ENCODE assay signal across 7 cellular contexts in the genomic region with DNA sequence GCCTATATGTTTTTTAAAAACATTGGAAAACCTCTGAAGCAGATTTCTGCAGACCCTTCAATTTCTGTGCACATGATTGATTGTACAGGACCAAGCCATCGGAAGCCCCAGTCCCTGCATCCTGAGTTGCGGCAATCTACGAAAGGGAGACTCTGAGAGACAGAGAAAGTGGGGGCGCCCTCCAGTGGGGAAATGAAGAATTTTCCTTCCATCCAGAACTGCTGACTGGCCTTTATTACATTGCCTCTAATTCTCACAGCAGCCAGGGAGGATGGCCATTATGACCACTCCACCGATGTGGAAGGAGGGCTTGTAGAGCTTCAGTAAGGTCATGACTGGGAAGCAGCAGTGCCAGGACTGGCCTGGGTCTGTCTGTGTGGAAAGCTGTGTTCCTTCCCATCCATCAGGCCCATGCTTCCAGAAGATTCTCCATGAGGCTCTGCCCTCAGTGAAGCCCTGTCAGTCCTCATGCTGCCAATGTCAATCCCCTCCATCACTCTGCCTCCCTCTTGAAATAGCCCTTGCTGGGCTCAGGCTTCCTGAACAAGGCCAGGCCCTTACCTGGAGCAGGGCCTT. TPM values are rescaled to one million over a fixed set of nuclear protein-coding genes. Genes with fewer than 3 reads are reported as not detected.
A peak's percentile ranks its signal among the peaks of the same experiment; 100 is the strongest.
DNase-seq lines count a peak whose midpoint lies in the region; ATAC-seq and TF ChIP-seq lines count a peak whose summit lies in the region.

No MANE protein-coding gene starts in this region.

- no peaks in the 10 kb centered on the region for H3K79me2 ChIP-seq in parathyroid adenoma

- H3K27me3 ChIP-seq in IMR-90 (ENCODE audit: control insufficient read depth, insufficient read depth, low read length) (peaks cover 32% of the 10 kb centered on the region), foreskin keratinocyte (peaks cover 48% of the 10 kb centered on the region), parathyroid adenoma (ENCODE audit: control insufficient read depth, insufficient read depth, low read length) (no peaks in the 10 kb centered on the region)

- H2AFZ ChIP-seq in IMR-90 (replicated peaks; ENCODE audit: low read length, poor library complexity) (no peak overlapping the region), parathyroid adenoma (no peak overlapping the region)

- no peak overlapping the region for H4K8ac ChIP-seq in IMR-90 (ENCODE audit: low read depth in 2 of 2, low read length in 2 of 2)

- dilution Hi-C loops in IMR-90 (cut with HindIII; ENCODE audit: low sequenced_read_pairs, unreplicated experiment): no loop called here

- no peak overlapping the region for H4K5ac ChIP-seq in IMR-90 (ENCODE audit: low read depth, low read length)

- no peak overlapping the region for H4K91ac ChIP-seq in IMR-90 (ENCODE audit: insufficient read depth, low read depth, low read length)

- H3K9me3 Mint-ChIP-seq in activated T-helper 17 cell treated with anti-CD3 and anti-CD28 coated beads, Interleukin-2, amount 50 U/mL, for 72 hours: no peaks in the 10 kb centered on the region

- peak; percentile 73 for TF ChIP-seq RAD21 in IMR-90 (IDR thresholded peaks at IDR 0.05; ENCODE audit: low read length)

- in situ Hi-C loops in IMR-90 (cut with MboI; ENCODE audit: low sequenced_read_pairs): no loop called here

- CTCF ChIA-PET in IMR-90 (lab: Yijun Ruan, JAX): interaction anchor here (0.9 kb wide), 1 partner anchor 18 kb away, joined by 3 read pairs; no protein-coding TSS in a partner anchor

- H3K4me2 ChIP-seq in IMR-90 (ENCODE audit: low read depth, low read length) (no peak overlapping the region), parathyroid adenoma (ENCODE audit: low read length) (no peak overlapping the region)

- H3K27ac Mint-ChIP-seq in activated T-helper 17 cell treated with anti-CD3 and anti-CD28 coated beads, Interleukin-2, amount 50 U/mL, for 72 hours: no peak overlapping the region

- H3K4me1 ChIP-seq in IMR-90 (ENCODE audit: control insufficient read depth, insufficient read depth, low read length): no peaks in the 10 kb centered on the region
- H3K4me1 ChIP-seq in foreskin keratinocyte: no peaks in the 10 kb centered on the region
- H3K4me1 ChIP-seq in parathyroid adenoma: no peaks in the 10 kb centered on the region

- no peaks in the 10 kb centered on the region for H3K36me3 Mint-ChIP-seq in activated T-helper 17 cell treated with anti-CD3 and anti-CD28 coated beads, Interleukin-2, amount 50 U/mL, for 72 hours (ENCODE audit: low read depth)

- H3K4ac ChIP-seq in IMR-90 (ENCODE audit: low read depth, low read length): no peak overlapping the region

- BruUV-seq in IMR-90 (replicated peaks; lab: Mats Ljungman, UMichigan): no TSS peak

- no peak for TF ChIP-seq POLR2A in IMR-90 (IDR thresholded peaks at IDR 0.05; ENCODE audit: low read depth, low read length)

- ATAC-seq in IMR-90 (ENCODE audit: low read depth): peak; percentile 91
- peak; percentile 84 for ATAC-seq in activated T-helper 17 cell treated with anti-CD3 and anti-CD28 coated beads, Interleukin-2, amount 50 U/mL, for 72 hours (replicated peaks)
- peak; percentile 62 for ATAC-seq in foreskin keratinocyte
- no peak for ATAC-seq in GM19397 (IDR thresholded peaks at IDR 0.05; ENCODE audit: unreplicated experiment)

- H3K4me3 ChIP-seq in IMR-90 (ENCODE audit: insufficient read depth, low read depth, low read length): no peak overlapping the region
- H3K4me3 ChIP-seq in parathyroid adenoma (ENCODE audit: low read depth, low read length): no peak overlapping the region

- whole genome bisulfite sequencing in IMR-90 (ENCODE audit: extremely low coverage in 2 of 2, insufficient read length in 1 of 2), 2 experiments: no CpG with 5 or more reads among the region's 5 CpGs

- no peak overlapping the region for H3K18ac ChIP-seq in IMR-90 (ENCODE audit: low read depth, low read length)

- H3K36me3 ChIP-seq in IMR-90 (ENCODE audit: control insufficient read depth, insufficient read depth, low read length) (no peaks in the 10 kb centered on the region), parathyroid adenoma (ENCODE audit: control insufficient read depth, insufficient read depth, low read length) (no peaks in the 10 kb centered on the region)

- no peak overlapping the region for H2BK5ac ChIP-seq in IMR-90 (ENCODE audit: low read depth, low read length, poor library complexity, severe bottlenecking)

- H3K14ac ChIP-seq in IMR-90 (replicated peaks; ENCODE audit: low read depth, low read length): no peak overlapping the region

- POLR2A ChIA-PET in IMR-90 (lab: Charles Lee; ENCODE audit: unreplicated experiment): no interaction called here

- intact Hi-C loops in IMR-90 (cut with micrococcal nuclease): loop anchor here (1.0 kb wide), 1 partner anchor 192 kb away; the partner anchor contains the start of gene NHEJ1

- no peak overlapping the region for H2AK9ac ChIP-seq in IMR-90 (replicated peaks; ENCODE audit: low read depth, low read length, poor library complexity)

- H3K9me3 ChIP-seq in IMR-90 (ENCODE audit: control insufficient read depth, insufficient read depth, low read length): no peaks in the 10 kb centered on the region
- no peaks in the 10 kb centered on the region for H3K9me3 ChIP-seq in parathyroid adenoma (ENCODE audit: control insufficient read depth, low read length)

- H4K20me1 ChIP-seq in IMR-90 (ENCODE audit: insufficient read depth, low read length): no peaks in the 10 kb centered on the region

- no peak overlapping the region for H3K56ac ChIP-seq in IMR-90 (ENCODE audit: extremely low read depth, insufficient read depth, low read length)

- DNase-seq in IMR-90 (peak; percentile 53), RPMI7951 (ENCODE audit: low read depth) (peak; percentile 67), foreskin keratinocyte (peak in 1 of 2 donors; percentile 29)

- TF ChIP-seq CTCF in GM12872 (IDR thresholded peaks at IDR 0.05; ENCODE audit: insufficient read depth, low read depth, low read length) (peak; percentile 76), IMR-90 (conservative IDR thresholded peaks at IDR 0.05; ENCODE audit: low read depth, low read length) (peak; percentile 72), foreskin keratinocyte (conservative IDR thresholded peaks at IDR 0.05) (peak; percentile 81), parathyroid adenoma (IDR thresholded peaks at IDR 0.05) (peak; percentile 80)

- no peaks in the 10 kb centered on the region for H3K4me1 Mint-ChIP-seq in activated T-helper 17 cell treated with anti-CD3 and anti-CD28 coated beads, Interleukin-2, amount 50 U/mL, for 72 hours

- H3K4me3 Mint-ChIP-seq in activated T-helper 17 cell treated with anti-CD3 and anti-CD28 coated beads, Interleukin-2, amount 50 U/mL, for 72 hours: no peak overlapping the region

- no peak overlapping the region for H3K9ac ChIP-seq in IMR-90 (ENCODE audit: low read depth, low read length)
- no peak overlapping the region for H3K9ac ChIP-seq in parathyroid adenoma

- H3K27me3 Mint-ChIP-seq in activated T-helper 17 cell treated with anti-CD3 and anti-CD28 coated beads, Interleukin-2, amount 50 U/mL, for 72 hours: peaks cover 38% of the 10 kb centered on the region

- H2BK15ac ChIP-seq in IMR-90 (ENCODE audit: low read depth, low read length): no peak overlapping the region

- no peak overlapping the region for H3K23ac ChIP-seq in IMR-90 (ENCODE audit: low read depth, low read length)

- no peak overlapping the region for H2BK120ac ChIP-seq in IMR-90 (ENCODE audit: low read depth, low read length)

- H3K79me1 ChIP-seq in IMR-90 (ENCODE audit: low read depth in 1 of 2, low read length in 2 of 2): no peaks in the 10 kb centered on the region

- peak overlapping the region; percentile 38; the same call in 1 of the 2 replicates for H2AK5ac ChIP-seq in IMR-90 (ENCODE audit: low read depth, low read length)

- H3K27ac ChIP-seq in IMR-90 (ENCODE audit: insufficient read depth, low read length): no peak overlapping the region
- H3K27ac ChIP-seq in foreskin keratinocyte: no peak overlapping the region
- no peak overlapping the region for H3K27ac ChIP-seq in parathyroid adenoma

- H3K9me1 ChIP-seq in IMR-90 (ENCODE audit: insufficient read depth, low read length): no peaks in the 10 kb centered on the region; the same call in 1 of the 2 replicates

- no peak overlapping the region for H2BK20ac ChIP-seq in IMR-90 (ENCODE audit: low read depth, low read length)

TF ChIP-seq in IMR-90, 13 proteins besides CTCF, POLR2A, EP300 and RAD21 (continues in another document):
- TF ChIP-seq CEBPB (IDR thresholded peaks at IDR 0.05; ENCODE audit: low read depth, low read length) (peak; percentile 48; the same call in 1 of the 2 replicates), SMC3 (IDR thresholded peaks at IDR 0.05; ENCODE audit: low read depth, low read length) (peak; percentile 82), NFE2L2 (IDR thresholded peaks at IDR 0.05; ENCODE audit: low read depth, low read length) (peak; percentile 17; the same call in 1 of the 2 replicates), BHLHE40 (IDR thresholded peaks at IDR 0.05; ENCODE audit: low read depth, low read length) (no peak), MAZ (IDR thresholded peaks at IDR 0.05; ENCODE audit: borderline replicate concordance, low read depth, low read length) (no peak)

RNA-seq across cellular contexts. Expression of gene RESP18, which starts 20.0 kb away (rescaled TPM):
- total RNA-seq in IMR-90 (2012; rRNA removed) (not detected in 2 replicates), foreskin keratinocyte (not detected in 2 replicates)
- polyA plus RNA-seq in IMR-90 (2012; rRNA removed) (not detected in 2 replicates), foreskin keratinocyte (not detected in 2 replicates)
- not detected in 2 replicates for polyA plus RNA-seq in IMR-90 (2012; cell fraction: cytosol; rRNA removed)
- polyA plus RNA-seq in IMR-90 (2012; cell fraction: nucleus; rRNA removed; ENCODE audit: low replicate concordance): not detected in 2 replicates
- not detected in 2 replicates for total RNA-seq in RPMI7951 (2014; rRNA removed; shearing (Covaris generic))
- total RNA-seq in activated T-helper 17 cell treated with anti-CD3 and anti-CD28 coated beads, Interleukin-2, amount 50 U/mL, for 72 hours: not detected

RNA-seq across cellular contexts. Expression of gene DNPEP, which starts 35.2 kb away (rescaled TPM):
- total RNA-seq in IMR-90 (2012; rRNA removed): 74.7 and 89.4 TPM in 2 replicates
- 74.2 and 75.1 TPM in 2 replicates for polyA plus RNA-seq in IMR-90 (2012; rRNA removed)
- polyA plus RNA-seq in IMR-90 (2012; cell fraction: cytosol; rRNA removed): 40.9 and 81.3 TPM in 2 replicates
- 134 and 230 TPM in 2 replicates for polyA plus RNA-seq in IMR-90 (2012; cell fraction: nucleus; rRNA removed; ENCODE audit: low replicate concordance)
- total RNA-seq in RPMI7951 (2014; rRNA removed; shearing (Covaris generic)): 80.4 and 101 TPM in 2 replicates
- 10 to 100 TPM; 80.9 to 99.6 TPM for total RNA-seq in activated T-helper 17 cell treated with anti-CD3 and anti-CD28 coated beads, Interleukin-2, amount 50 U/mL, for 72 hours
- total RNA-seq in foreskin keratinocyte: 59.9 and 64.0 TPM in 2 replicates
- 55.2 and 59.0 TPM in 2 replicates for polyA plus RNA-seq in foreskin keratinocyte

RNA-seq across cellular contexts. Expression of gene PTPRN, which starts 43.3 kb away (rescaled TPM):
- 4.4 and 5.2 TPM in 2 replicates for total RNA-seq in IMR-90 (2012; rRNA removed)
- polyA plus RNA-seq in IMR-90 (2012; rRNA removed): 21.4 and 22.0 TPM in 2 replicates
- 16.3 and 28.2 TPM in 2 replicates for polyA plus RNA-seq in IMR-90 (2012; cell fraction: cytosol; rRNA removed)
- 20.4 and 43.0 TPM in 2 replicates for polyA plus RNA-seq in IMR-90 (2012; cell fraction: nucleus; rRNA removed; ENCODE audit: low replicate concordance)
- 3.2 and 4.4 TPM in 2 replicates for total RNA-seq in RPMI7951 (2014; rRNA removed; shearing (Covaris generic))
- total RNA-seq in activated T-helper 17 cell treated with anti-CD3 and anti-CD28 coated beads, Interleukin-2, amount 50 U/mL, for 72 hours: 1 to 10 TPM in 1 of 2 donors, under 1 TPM in 1; 0.67 to 6.3 TPM
- not detected in 2 replicates for total RNA-seq in foreskin keratinocyte
- not detected in 2 replicates for polyA plus RNA-seq in foreskin keratinocyte
